In genomic region chr10:43215758-43216455, GRCh38 we compare ENCODE assay signal across 20 cellular contexts. TPM values are rescaled to one million over a fixed set of nuclear protein-coding genes. Genes with fewer than 3 reads are reported as not detected.
DNase-seq lines count a peak whose midpoint lies in the region; ATAC-seq and TF ChIP-seq lines count a peak whose summit lies in the region.
"Had no signal": no experiment of that assay in that cellular context is flagged by ENCODE, and none has a peak within 500 bp of the region (broad histone marks: within the 10 kb centered on the region; RNA-seq: fewer than 3 reads in every experiment).

No MANE protein-coding gene starts in this region.

- H3K27me3 Mint-ChIP-seq in brain (peaks cover 5% of the 10 kb centered on the region), endothelial cell (ENCODE audit: unreplicated experiment) (peaks cover 6% of the 10 kb centered on the region)
- peaks cover 0 to 1% of the 10 kb centered on the region in 2 donors for H3K27me3 Mint-ChIP-seq in CD4-positive, alpha-beta memory T cell

- H3K9me3 Mint-ChIP-seq in brain = no peaks in the 10 kb centered on the region
- H3K9me3 Mint-ChIP-seq in endothelial cell (ENCODE audit: unreplicated experiment) = no peaks in the 10 kb centered on the region
- H3K9me3 Mint-ChIP-seq in stimulated activated effector memory CD8-positive, alpha-beta T cell treated with anti-CD3 and anti-CD28 coated beads, Interleukin-12 subunit alpha, Interleukin-12 subunit beta, amount 100 ng/mL, for 72 hours = no peaks in the 10 kb centered on the region
- peaks cover 0 to 4% (median 0%) of the 10 kb centered on the region in 8 donors for H3K9me3 Mint-ChIP-seq in CD4-positive, alpha-beta memory T cell
- H3K9me3 Mint-ChIP-seq: IgD-negative memory B cell had no signal

- H3K4me3 Mint-ChIP-seq in brain = peak overlapping the region in 3 of 5 experiments; percentile 59 to 78 (median 61)
- peak overlapping the region; percentile 7 for H3K4me3 Mint-ChIP-seq in endothelial cell (ENCODE audit: unreplicated experiment)
- no peak overlapping the region for H3K4me3 Mint-ChIP-seq in stimulated activated effector memory CD8-positive, alpha-beta T cell treated with anti-CD3 and anti-CD28 coated beads, Interleukin-12 subunit alpha, Interleukin-12 subunit beta, amount 100 ng/mL, for 72 hours
- H3K4me3 Mint-ChIP-seq in CD4-positive, alpha-beta memory T cell = no peak overlapping the region
- H3K4me3 Mint-ChIP-seq: IgD-negative memory B cell had no signal

- no peak overlapping the region for H3K27ac ChIP-seq in CD4-positive, alpha-beta memory T cell (ENCODE audit: low read depth, low read length)

- no peaks in the 10 kb centered on the region for H3K36me3 ChIP-seq in CD4-positive, alpha-beta memory T cell (ENCODE audit: insufficient read depth, low read length)
- H3K36me3 ChIP-seq: HAP-1 had no signal

- peak; percentile 72 for DNase-seq in G401 (ENCODE audit: low spot score)
- DNase-seq in endothelial cell (ENCODE audit: low spot score) = no peak
- no peak for DNase-seq in stimulated activated effector memory CD8-positive, alpha-beta T cell treated with anti-CD3 and anti-CD28 coated beads, Interleukin-12 subunit alpha, Interleukin-12 subunit beta, amount 100 ng/mL, for 72 hours (ENCODE audit: low spot score in 2 of 2)
- DNase-seq in mesenteric fat pad (ENCODE audit: low spot score) = no peak
- no peak for DNase-seq in CD4-positive, alpha-beta memory T cell
- DNase-seq: COR-L47, DMS 273 treated with DMSO at 0.1 percent for 48 hours, GDM1, Karpas-422, NCI-H1048, NCI-H1436 treated with DMSO at 0.1 percent for 48 hours, NCI-H2029, SIG-M5 had no signal

- in situ Hi-C loops in G401 (cut with HindIII; ENCODE audit: low sequenced_read_pairs) = no loop called here

- no peaks in the 10 kb centered on the region for H3K4me1 ChIP-seq in CD4-positive, alpha-beta memory T cell (ENCODE audit: insufficient read depth, low read length)
- H3K4me1 ChIP-seq: HAP-1 had no signal

- peak overlapping the region; percentile 85 to 99 (median 97) for H3K27ac Mint-ChIP-seq in brain
- no peak overlapping the region for H3K27ac Mint-ChIP-seq in endothelial cell (ENCODE audit: unreplicated experiment)
- peak overlapping the region; percentile 52 for H3K27ac Mint-ChIP-seq in stimulated activated effector memory CD8-positive, alpha-beta T cell treated with anti-CD3 and anti-CD28 coated beads, Interleukin-12 subunit alpha, Interleukin-12 subunit beta, amount 100 ng/mL, for 72 hours
- H3K27ac Mint-ChIP-seq in CD4-positive, alpha-beta memory T cell = no peak overlapping the region

- intact Hi-C loops in CD4-positive, alpha-beta memory T cell (cut with micrococcal nuclease) = no loop called here

- H3K4me1 Mint-ChIP-seq in brain (peaks cover 78% of the 10 kb centered on the region), endothelial cell (ENCODE audit: unreplicated experiment) (no peaks in the 10 kb centered on the region)
- peaks cover 18% of the 10 kb centered on the region for H3K4me1 Mint-ChIP-seq in stimulated activated effector memory CD8-positive, alpha-beta T cell treated with anti-CD3 and anti-CD28 coated beads, Interleukin-12 subunit alpha, Interleukin-12 subunit beta, amount 100 ng/mL, for 72 hours
- H3K4me1 Mint-ChIP-seq in CD4-positive, alpha-beta memory T cell = no peaks in the 10 kb centered on the region
- H3K4me1 Mint-ChIP-seq: IgD-negative memory B cell had no signal

- TF ChIP-seq CTCF in brain (conservative IDR thresholded peaks at IDR 0.05) (no peak), endothelial cell (IDR thresholded peaks at IDR 0.05; ENCODE audit: unreplicated experiment) (no peak)

- no peak overlapping the region for H3K4me3 ChIP-seq in CD4-positive, alpha-beta memory T cell (ENCODE audit: low read length in 2 of 2)
- H3K4me3 ChIP-seq: HAP-1 had no signal

- ATAC-seq in stimulated activated effector memory CD8-positive, alpha-beta T cell treated with anti-CD3 and anti-CD28 coated beads, Interleukin-12 subunit alpha, Interleukin-12 subunit beta, amount 100 ng/mL, for 72 hours = no peak
- no peak for ATAC-seq in activated CD4-positive, CD25-positive, alpha-beta regulatory T cell treated with anti-CD3 and anti-CD28 coated beads, Interleukin-2, amount 50 U/mL, for 24 hours
- ATAC-seq: SK-N-SH treated with all-trans-retinoic acid at 6 μM for 48 hours had no signal

- CTCF ChIA-PET in CD4-positive, alpha-beta memory T cell (lab: Charles Lee; ENCODE audit: partially characterized antibody) = interaction anchor here (4.1 kb wide), 1 partner anchor 11 kb away, joined by 16 read pairs; no protein-coding TSS in a partner anchor

- no peaks in the 10 kb centered on the region for H3K27me3 ChIP-seq in CD4-positive, alpha-beta memory T cell (ENCODE audit: insufficient read depth, low read length)

- no peaks in the 10 kb centered on the region for H3K9me3 ChIP-seq in CD4-positive, alpha-beta memory T cell (ENCODE audit: control insufficient read depth in 1 of 2, low read length in 2 of 2)
- H3K9me3 ChIP-seq: HAP-1 had no signal

- no peaks in the 10 kb centered on the region for H3K36me3 Mint-ChIP-seq in brain
- H3K36me3 Mint-ChIP-seq in endothelial cell (ENCODE audit: low read depth, unreplicated experiment) = no peaks in the 10 kb centered on the region
- no peaks in the 10 kb centered on the region for H3K36me3 Mint-ChIP-seq in stimulated activated effector memory CD8-positive, alpha-beta T cell treated with anti-CD3 and anti-CD28 coated beads, Interleukin-12 subunit alpha, Interleukin-12 subunit beta, amount 100 ng/mL, for 72 hours
- H3K36me3 Mint-ChIP-seq in CD4-positive, alpha-beta memory T cell = no peaks in the 10 kb centered on the region

- POLR2A ChIA-PET in CD4-positive, alpha-beta memory T cell (lab: Charles Lee; ENCODE audit: partially characterized antibody) = no interaction called here

RNA-seq across cellular contexts. Expression of gene RASGEF1A, which starts 51.0 kb away (rescaled TPM):
- 14.9 and 18.0 TPM in 2 replicates for total RNA-seq in G401 (2014; rRNA removed; shearing (Covaris generic))
- 3.2 TPM for polyA plus RNA-seq in brain (ENCODE audit: insufficient read depth, low read depth, low replicate concordance)
- total RNA-seq in endothelial cell (ENCODE audit: unreplicated experiment) (1.3 TPM), mesenteric fat pad (1.8 TPM)
- 1 to 10 TPM; 6.5 to 7.4 TPM for total RNA-seq in CD4-positive, alpha-beta memory T cell
- polyA plus RNA-seq in CD4-positive, alpha-beta memory T cell = 1 to 10 TPM; 1.3 to 3.4 TPM
- total RNA-seq: MCF 10A, RPMI7951 had no signal

Comparison
In these comparisons a context has a peak if more than half of its experiments do, and no peak if none do; other contexts are left out.
1. H3K27ac Mint-ChIP-seq: peak in brain (5 of 5) and stimulated activated effector memory CD8-positive, alpha-beta T cell treated with anti-CD3 and anti-CD28 coated beads, Interleukin-12 subunit alpha, Interleukin-12 subunit beta, amount 100 ng/mL, for 72 hours (single experiment); none in endothelial cell (single experiment) and CD4-positive, alpha-beta memory T cell (0 of 7).
2. H3K4me3 Mint-ChIP-seq: peak in brain (3 of 5) and endothelial cell (single experiment); none in stimulated activated effector memory CD8-positive, alpha-beta T cell treated with anti-CD3 and anti-CD28 coated beads, Interleukin-12 subunit alpha, Interleukin-12 subunit beta, amount 100 ng/mL, for 72 hours (single experiment) and CD4-positive, alpha-beta memory T cell (0 of 8).